ENCODE assay signal across 1 cellular context in genomic region chr22:37165940-37166674, GRCh38.
TF ChIP-seq lines count a peak whose summit lies in the region.

No MANE protein-coding gene starts in this region.

TF ChIP-seq in GM12878, 131 proteins besides CTCF, POLR2A, EP300 and RAD21:
- TF ChIP-seq JUNB (IDR thresholded peaks at IDR 0.05) (no peak), HDGF (IDR thresholded peaks at IDR 0.05) (no peak), PAX8 (IDR thresholded peaks at IDR 0.05) (no peak), CBX5 (IDR thresholded peaks at IDR 0.05; ENCODE audit: low read depth) (no peak), RUNX3 (IDR thresholded peaks at IDR 0.05; ENCODE audit: low read length) (no peak), IKZF1 (conservative IDR thresholded peaks at IDR 0.05) (no peak), USF2 (IDR thresholded peaks at IDR 0.05; ENCODE audit: borderline replicate concordance, low read depth, low read length) (no peak), SP1 (IDR thresholded peaks at IDR 0.05; ENCODE audit: low read depth, low read length) (no peak), CHD4 (IDR thresholded peaks at IDR 0.05) (no peak), POLR2AphosphoS2 (IDR thresholded peaks at IDR 0.05; ENCODE audit: low read depth, low read length) (no peak), SREBF1 (IDR thresholded peaks at IDR 0.05; ENCODE audit: low read length) (no peak), BCL11A (IDR thresholded peaks at IDR 0.05; ENCODE audit: low read depth, low read length) (no peak), TCF12 (IDR thresholded peaks at IDR 0.05; ENCODE audit: low read depth, low read length) (0 out of 2 replicates have a peak, but pooled peaks have one; percentile 75), ESRRA (IDR thresholded peaks at IDR 0.05; ENCODE audit: low read length) (no peak), NFYA (IDR thresholded peaks at IDR 0.05; ENCODE audit: borderline replicate concordance, low read depth, low read length) (no peak), SMAD1 (IDR thresholded peaks at IDR 0.05; ENCODE audit: low read depth, partially characterized antibody) (no peak), RELA (IDR thresholded peaks at IDR 0.05; ENCODE audit: borderline replicate concordance, partially characterized antibody) (no peak), FOXK2 (IDR thresholded peaks at IDR 0.05) (no peak), GATAD2B (conservative IDR thresholded peaks at IDR 0.05; ENCODE audit: low read depth) (no peak)
- TF ChIP-seq, protein P1, sequence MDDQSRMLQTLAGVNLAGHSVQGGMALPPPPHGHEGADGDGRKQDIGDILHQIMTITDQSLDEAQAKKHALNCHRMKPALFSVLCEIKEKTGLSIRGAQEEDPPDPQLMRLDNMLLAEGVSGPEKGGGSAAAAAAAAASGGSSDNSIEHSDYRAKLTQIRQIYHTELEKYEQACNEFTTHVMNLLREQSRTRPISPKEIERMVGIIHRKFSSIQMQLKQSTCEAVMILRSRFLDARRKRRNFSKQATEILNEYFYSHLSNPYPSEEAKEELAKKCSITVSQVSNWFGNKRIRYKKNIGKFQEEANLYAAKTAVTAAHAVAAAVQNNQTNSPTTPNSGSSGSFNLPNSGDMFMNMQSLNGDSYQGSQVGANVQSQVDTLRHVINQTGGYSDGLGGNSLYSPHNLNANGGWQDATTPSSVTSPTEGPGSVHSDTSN (IDR thresholded peaks at IDR 0.05; ENCODE audit: insufficient replicate concordance, low read depth, low read length) = peak; percentile 21
- TF ChIP-seq, protein P2, sequence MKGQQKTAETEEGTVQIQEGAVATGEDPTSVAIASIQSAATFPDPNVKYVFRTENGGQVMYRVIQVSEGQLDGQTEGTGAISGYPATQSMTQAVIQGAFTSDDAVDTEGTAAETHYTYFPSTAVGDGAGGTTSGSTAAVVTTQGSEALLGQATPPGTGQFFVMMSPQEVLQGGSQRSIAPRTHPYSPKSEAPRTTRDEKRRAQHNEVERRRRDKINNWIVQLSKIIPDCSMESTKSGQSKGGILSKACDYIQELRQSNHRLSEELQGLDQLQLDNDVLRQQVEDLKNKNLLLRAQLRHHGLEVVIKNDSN (IDR thresholded peaks at IDR 0.05; ENCODE audit: borderline replicate concordance, extremely low read length, insufficient read depth, low read depth, low read length) = no peak
- TF ChIP-seq, protein P3, sequence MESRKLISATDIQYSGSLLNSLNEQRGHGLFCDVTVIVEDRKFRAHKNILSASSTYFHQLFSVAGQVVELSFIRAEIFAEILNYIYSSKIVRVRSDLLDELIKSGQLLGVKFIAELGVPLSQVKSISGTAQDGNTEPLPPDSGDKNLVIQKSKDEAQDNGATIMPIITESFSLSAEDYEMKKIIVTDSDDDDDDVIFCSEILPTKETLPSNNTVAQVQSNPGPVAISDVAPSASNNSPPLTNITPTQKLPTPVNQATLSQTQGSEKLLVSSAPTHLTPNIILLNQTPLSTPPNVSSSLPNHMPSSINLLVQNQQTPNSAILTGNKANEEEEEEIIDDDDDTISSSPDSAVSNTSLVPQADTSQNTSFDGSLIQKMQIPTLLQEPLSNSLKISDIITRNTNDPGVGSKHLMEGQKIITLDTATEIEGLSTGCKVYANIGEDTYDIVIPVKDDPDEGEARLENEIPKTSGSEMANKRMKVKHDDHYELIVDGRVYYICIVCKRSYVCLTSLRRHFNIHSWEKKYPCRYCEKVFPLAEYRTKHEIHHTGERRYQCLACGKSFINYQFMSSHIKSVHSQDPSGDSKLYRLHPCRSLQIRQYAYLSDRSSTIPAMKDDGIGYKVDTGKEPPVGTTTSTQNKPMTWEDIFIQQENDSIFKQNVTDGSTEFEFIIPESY (IDR thresholded peaks at IDR 0.05) = peak; percentile 47; the same call in 1 of the 2 replicates
- TF ChIP-seq, protein P4, sequence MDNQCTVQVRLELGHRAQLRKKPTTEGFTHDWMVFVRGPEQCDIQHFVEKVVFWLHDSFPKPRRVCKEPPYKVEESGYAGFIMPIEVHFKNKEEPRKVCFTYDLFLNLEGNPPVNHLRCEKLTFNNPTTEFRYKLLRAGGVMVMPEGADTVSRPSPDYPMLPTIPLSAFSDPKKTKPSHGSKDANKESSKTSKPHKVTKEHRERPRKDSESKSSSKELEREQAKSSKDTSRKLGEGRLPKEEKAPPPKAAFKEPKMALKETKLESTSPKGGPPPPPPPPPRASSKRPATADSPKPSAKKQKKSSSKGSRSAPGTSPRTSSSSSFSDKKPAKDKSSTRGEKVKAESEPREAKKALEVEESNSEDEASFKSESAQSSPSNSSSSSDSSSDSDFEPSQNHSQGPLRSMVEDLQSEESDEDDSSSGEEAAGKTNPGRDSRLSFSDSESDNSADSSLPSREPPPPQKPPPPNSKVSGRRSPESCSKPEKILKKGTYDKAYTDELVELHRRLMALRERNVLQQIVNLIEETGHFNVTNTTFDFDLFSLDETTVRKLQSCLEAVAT (IDR thresholded peaks at IDR 0.05) = peak; percentile 66; the same call in 1 of the 2 replicates
